Comparison of ENCODE assay signal across 21 cellular contexts in genomic region chr20:31764641-31765305, GRCh38. TPM values are rescaled to one million over a fixed set of nuclear protein-coding genes. Genes with fewer than 3 reads are reported as not detected.
A peak's percentile ranks its signal among the peaks of the same experiment; 100 is the strongest.
DNase-seq lines count a peak whose midpoint lies in the region; TF ChIP-seq lines count a peak whose summit lies in the region.
"Had no signal": no experiment of that assay in that cellular context is flagged by ENCODE, and none has a peak within 500 bp of the region (broad histone marks: within the 10 kb centered on the region; RNA-seq: fewer than 3 reads in every experiment).

No MANE protein-coding gene starts in this region.

- BruUV-seq in OCI-LY7 (replicated peaks; lab: Mats Ljungman, UMichigan), result no TSS peak

- H3K9me3 ChIP-seq in mesenchymal stem cell (ENCODE audit: control insufficient read depth, low read length) (no peaks in the 10 kb centered on the region), OCI-LY7 (ENCODE audit: low read length) (no peaks in the 10 kb centered on the region), hepatocyte (ENCODE audit: low read depth) (no peaks in the 10 kb centered on the region)
- H3K9me3 ChIP-seq: left ventricle myocardium inferior, thyroid gland had no signal

- DNase-seq in COLO829 (ENCODE audit: low spot score) (peak; percentile 77), LHCN-M2 (ENCODE audit: low read depth) (peak; percentile 51), choroid plexus epithelial cell (ENCODE audit: low read depth) (peak; percentile 40), mesenchymal stem cell (no peak), SKM-1 (lab: John Stamatoyannopoulos, UW; ENCODE audit: unreplicated experiment) (no peak), OCI-LY7 (ENCODE audit: low spot score) (no peak), DMS79 treated with DMSO at 0.1 percent for 48 hours (lab: John Stamatoyannopoulos, UW) (no peak), hepatocyte (ENCODE audit: low spot score) (no peak)
- DNase-seq: activated CD4-positive, alpha-beta T cell treated with anti-CD3 and anti-CD28 coated beads, Interleukin-2, amount 50 U/mL, for 4 hours; activated naive CD4-positive, alpha-beta T cell treated with anti-CD3 and anti-CD28 coated beads for 36 hours; activated T-cell treated with anti-CD3 and anti-CD28 coated beads for 4 hours; left ventricle myocardium inferior; NCI-H1436 treated with DMSO at 0.1 percent for 48 hours; NCI-H748 treated with DMSO at 0.1 percent for 48 hours; Right ventricle myocardium superior; T-helper 17 cell; thyroid gland; WERI-Rb-1 had no signal

- H3K9me2 ChIP-seq in OCI-LY7 (ENCODE audit: insufficient read depth, low read length) (no peaks in the 10 kb centered on the region), hepatocyte (replicated peaks; ENCODE audit: insufficient read depth) (no peaks in the 10 kb centered on the region)

- intact Hi-C loops in OCI-LY7 (cut with micrococcal nuclease; ENCODE audit: unreplicated experiment), result loop anchor here (5.0 kb wide), 1 partner anchor 38 kb away; no protein-coding TSS in a partner anchor

- H2BK120ac ChIP-seq in mesenchymal stem cell (ENCODE audit: low read depth, low read length), result no peak overlapping the region

- H4K8ac ChIP-seq in mesenchymal stem cell (ENCODE audit: low read length), result no peak overlapping the region

- H3K4ac ChIP-seq in mesenchymal stem cell (ENCODE audit: low read depth in 1 of 2, low read length in 2 of 2), result no peak overlapping the region

- H2BK5ac ChIP-seq in mesenchymal stem cell (ENCODE audit: low read depth, low read length, poor library complexity, severe bottlenecking), result no peak overlapping the region

- no peak overlapping the region for H3K14ac ChIP-seq in mesenchymal stem cell (ENCODE audit: low read length in 2 of 2)

- H4K91ac ChIP-seq in mesenchymal stem cell (ENCODE audit: low read length), result no peak overlapping the region

- WGBS in mesenchymal stem cell, result no CpG with 5 or more reads among the region's 2 CpGs
- 88% methylated on average over 2 of the region's 2 CpGs for WGBS in hepatocyte (ENCODE audit: low lambda C conversion rate, missing lambda C conversion rate)

- H3K18ac ChIP-seq in mesenchymal stem cell (ENCODE audit: low read depth in 1 of 2, low read length in 2 of 2), result no peak overlapping the region

- H3K27me3 ChIP-seq in mesenchymal stem cell (ENCODE audit: control insufficient read depth in 1 of 2, insufficient read depth in 1 of 2, low read length in 2 of 2) (no peaks in the 10 kb centered on the region), hepatocyte (no peaks in the 10 kb centered on the region)
- H3K27me3 ChIP-seq: thyroid gland had no signal

- peak overlapping the region in 1 of 2 experiments; percentile 89 for H3K23ac ChIP-seq in mesenchymal stem cell (ENCODE audit: low read length in 2 of 2)

- H3K4me3 ChIP-seq in choroid plexus epithelial cell (ENCODE audit: low read depth, low read length), result no peak overlapping the region
- H3K4me3 ChIP-seq in mesenchymal stem cell (ENCODE audit: insufficient read depth in 1 of 2, low read depth in 1 of 2, low read length in 2 of 2), result no peak overlapping the region
- H3K4me3 ChIP-seq in OCI-LY7 (ENCODE audit: low read depth, low read length, poor library complexity, severe bottlenecking), result no peak overlapping the region
- H3K4me3 ChIP-seq in hepatocyte, result no peak overlapping the region
- H3K4me3 ChIP-seq: coronary artery, left ventricle myocardium inferior, thyroid gland had no signal

- CTCF ChIA-PET in OCI-LY7 (lab: Charles Lee; ENCODE audit: unreplicated experiment), result no interaction called here

- H3K9ac ChIP-seq in mesenchymal stem cell (ENCODE audit: low read length), result peak overlapping the region; percentile 26

- H3K79me1 ChIP-seq in mesenchymal stem cell (replicated peaks; ENCODE audit: low read length, poor library complexity, severe bottlenecking), result peaks cover 23% of the 10 kb centered on the region

- POLR2A ChIA-PET in OCI-LY7 (lab: Charles Lee), result no interaction called here

- H2BK15ac ChIP-seq in mesenchymal stem cell (ENCODE audit: low read depth, poor library complexity, severe bottlenecking), result no peak overlapping the region

- H3K4me1 ChIP-seq in mesenchymal stem cell (ENCODE audit: control insufficient read depth, insufficient read depth, low read depth, low read length), result no peaks in the 10 kb centered on the region
- no peaks in the 10 kb centered on the region for H3K4me1 ChIP-seq in OCI-LY7 (ENCODE audit: insufficient read depth, low read length, poor library complexity, severe bottlenecking)
- no peaks in the 10 kb centered on the region for H3K4me1 ChIP-seq in hepatocyte (ENCODE audit: insufficient read depth)
- H3K4me1 ChIP-seq: left ventricle myocardium inferior, thyroid gland had no signal

- no peak for TF ChIP-seq CTCF in choroid plexus epithelial cell (conservative IDR thresholded peaks at IDR 0.05; ENCODE audit: low read depth, low read length)
- TF ChIP-seq CTCF in OCI-LY7 (conservative IDR thresholded peaks at IDR 0.05; ENCODE audit: low read length), result no peak
- TF ChIP-seq CTCF in hepatocyte (IDR thresholded peaks at IDR 0.05; ENCODE audit: poor library complexity), result no peak

- H2AFZ ChIP-seq in mesenchymal stem cell (ENCODE audit: low read depth, low read length) (peak overlapping the region; percentile 52), OCI-LY7 (ENCODE audit: low read length) (no peak overlapping the region), hepatocyte (no peak overlapping the region)

- no peak overlapping the region for H2BK12ac ChIP-seq in mesenchymal stem cell (ENCODE audit: low read length in 2 of 2)

- peaks cover 4% of the 10 kb centered on the region; the same call in 1 of the 2 replicates for H4K20me1 ChIP-seq in OCI-LY7 (ENCODE audit: insufficient read depth, low read length)
- no peaks in the 10 kb centered on the region for H4K20me1 ChIP-seq in hepatocyte (ENCODE audit: insufficient read depth, poor library complexity, severe bottlenecking)

- H3K27ac ChIP-seq in mesenchymal stem cell (ENCODE audit: low read length, poor library complexity, severe bottlenecking) (no peak overlapping the region), OCI-LY7 (ENCODE audit: low read depth, low read length, poor library complexity, severe bottlenecking) (no peak overlapping the region), hepatocyte (no peak overlapping the region)
- H3K27ac ChIP-seq: coronary artery, left ventricle myocardium inferior, thyroid gland, WERI-Rb-1 had no signal

- H3K79me2 ChIP-seq in OCI-LY7 (ENCODE audit: insufficient read depth, low read depth, low read length) (peaks cover 40% of the 10 kb centered on the region), hepatocyte (peaks cover 21% of the 10 kb centered on the region)

- H3K36me3 ChIP-seq in mesenchymal stem cell (ENCODE audit: control insufficient read depth in 1 of 2, insufficient read depth in 2 of 2, low read depth in 1 of 2, low read length in 2 of 2) (no peaks in the 10 kb centered on the region), OCI-LY7 (ENCODE audit: insufficient read depth, low read length) (peaks cover 95% of the 10 kb centered on the region), hepatocyte (replicated peaks; ENCODE audit: insufficient read depth, low read depth) (no peaks in the 10 kb centered on the region)
- H3K36me3 ChIP-seq: left ventricle myocardium inferior, thyroid gland had no signal

- H3K4me2 ChIP-seq in mesenchymal stem cell (ENCODE audit: low read length, poor library complexity, severe bottlenecking) (no peak overlapping the region), OCI-LY7 (ENCODE audit: low read length) (no peak overlapping the region), hepatocyte (no peak overlapping the region)

- H2AK5ac ChIP-seq in mesenchymal stem cell (ENCODE audit: low read length, severe bottlenecking), result no peak overlapping the region

RNA-seq across cellular contexts. Expression of gene TPX2, which starts 25.7 kb away (rescaled TPM):
- 188 and 191 TPM in 2 replicates for total RNA-seq in LHCN-M2 (2014; rRNA removed)
- polyA plus RNA-seq in LHCN-M2 (2012), result 62.4 TPM
- 20.9 TPM for polyA plus RNA-seq in mesenchymal stem cell (2013, experiment 1 of 2)
- 21.1 TPM for polyA plus RNA-seq in mesenchymal stem cell (2013, experiment 2 of 2)
- total RNA-seq in OCI-LY7 (2014; rRNA removed; shearing (Covaris generic)), result 121 and 134 TPM in 2 replicates
- total RNA-seq in OCI-LY7 (2022), result 173 and 183 TPM in 2 replicates
- 22.9 and 23.9 TPM in 2 replicates for total RNA-seq in hepatocyte
- 16.3 and 18.5 TPM in 2 replicates for polyA plus RNA-seq in hepatocyte

RNA-seq across cellular contexts. Expression of gene BCL2L1, which starts 42.1 kb away (rescaled TPM):
- total RNA-seq in LHCN-M2 (2014; rRNA removed), result 328 and 368 TPM in 2 replicates
- polyA plus RNA-seq in LHCN-M2 (2012), result 240 TPM
- polyA plus RNA-seq in mesenchymal stem cell (2013, experiment 1 of 2), result 116 TPM
- 114 TPM for polyA plus RNA-seq in mesenchymal stem cell (2013, experiment 2 of 2)
- 83.2 and 88.8 TPM in 2 replicates for total RNA-seq in OCI-LY7 (2014; rRNA removed; shearing (Covaris generic))
- total RNA-seq in OCI-LY7 (2022), result 64.2 and 71.5 TPM in 2 replicates
- total RNA-seq in hepatocyte, result 139 and 145 TPM in 2 replicates
- 104 and 108 TPM in 2 replicates for polyA plus RNA-seq in hepatocyte

RNA-seq across cellular contexts. Expression of gene MYLK2, which starts 54.4 kb away (rescaled TPM):
- 0.29 and 0.71 TPM in 2 replicates for total RNA-seq in LHCN-M2 (2014; rRNA removed)
- polyA plus RNA-seq in LHCN-M2 (2012), result 0.17 TPM
- polyA plus RNA-seq in mesenchymal stem cell (2013, experiment 1 of 2), result 0.06 TPM
- polyA plus RNA-seq in mesenchymal stem cell (2013, experiment 2 of 2), result 0.04 TPM
- 0.69 and 0.75 TPM in 2 replicates for total RNA-seq in OCI-LY7 (2014; rRNA removed; shearing (Covaris generic))
- total RNA-seq in OCI-LY7 (2022), result 0.61 and 0.67 TPM in 2 replicates
- total RNA-seq in hepatocyte, result not detected in 2 replicates
- polyA plus RNA-seq in hepatocyte, result 0.33 TPM in 1 of 2 replicates, not detected in the other
- total RNA-seq: mucosa of gallbladder, renal cortical epithelial cell, T-helper 17 cell had no signal

Comparison
In these comparisons a context has a peak if more than half of its experiments do, and no peak if none do; other contexts are left out.
1. DNase-seq: peak in COLO829 (single experiment), LHCN-M2 (single experiment) and choroid plexus epithelial cell (single experiment); none in mesenchymal stem cell (single experiment), SKM-1 (single experiment), OCI-LY7 (single experiment), DMS79 treated with DMSO at 0.1 percent for 48 hours (single experiment) and hepatocyte (single experiment).